ENCODE assay signal across 26 cellular contexts in the genomic region with DNA sequence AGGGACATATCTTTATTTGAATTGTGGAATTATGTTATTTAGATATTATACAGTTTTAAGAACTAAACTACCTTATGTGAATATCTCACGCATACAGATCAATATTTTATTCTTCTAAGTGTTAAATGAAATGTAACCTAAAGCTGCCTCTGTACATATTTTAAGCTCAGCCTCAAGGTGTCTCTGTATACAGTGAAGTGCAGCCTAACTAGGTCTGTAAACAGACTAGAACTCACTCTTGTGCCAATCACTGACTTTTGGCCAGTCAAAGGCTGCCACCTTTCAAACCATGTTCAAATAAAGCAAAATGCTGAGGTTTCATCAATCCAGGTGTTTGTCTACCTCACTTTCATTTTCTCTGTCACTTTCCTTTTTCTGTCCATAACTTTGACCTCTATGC.
"Had no signal": no experiment of that assay in that cellular context is flagged by ENCODE, and none has a peak within 500 bp of the region (broad histone marks: within the 10 kb centered on the region; RNA-seq: fewer than 3 reads in every experiment).

No MANE protein-coding gene starts in this region.

- H3K9me3 ChIP-seq: neutrophil, right lobe of liver, stomach, testis had no signal

- H3K36me3 Mint-ChIP-seq: activated naive CD4-positive, alpha-beta T cell treated with anti-CD3 and anti-CD28 coated beads, Interleukin-2, amount 10 ng/mL, durations not matched to agents 7 days and 5 days; natural killer cell treated with Interleukin-12 subunit alpha and Interleukin-12 subunit beta and Interleukin-15 and Interleukin-18, amount 100 ng/mL, for 72 hours; type B pancreatic cell had no signal

- H3K4me1 Mint-ChIP-seq: activated naive CD4-positive, alpha-beta T cell treated with anti-CD3 and anti-CD28 coated beads, Interleukin-2, amount 10 ng/mL, durations not matched to agents 7 days and 5 days; activated naive CD8-positive, alpha-beta T cell treated with anti-CD3 and anti-CD28 coated beads, Interleukin-2, amount 50 U/mL, for 24 hours; central memory CD8-positive, alpha-beta T cell had no signal

- H3K4me1 ChIP-seq: parathyroid adenoma, right lobe of liver, stomach, testis had no signal

- H3K27me3 ChIP-seq: brain microvascular endothelial cell, neutrophil, right lobe of liver, stomach, testis had no signal

- H3K36me3 ChIP-seq: brain microvascular endothelial cell, neutrophil, right lobe of liver, stomach had no signal

- H3K27ac Mint-ChIP-seq: activated CD8-positive, alpha-beta T cell treated with anti-CD3 and anti-CD28 coated beads for 36 hours; activated naive CD4-positive, alpha-beta T cell treated with anti-CD3 and anti-CD28 coated beads, Interleukin-2, amount 10 ng/mL, durations not matched to agents 7 days and 5 days; activated naive CD8-positive, alpha-beta T cell treated with anti-CD3 and anti-CD28 coated beads, Interleukin-2, amount 50 U/mL, for 24 hours; natural killer cell treated with Interleukin-12 subunit alpha and Interleukin-12 subunit beta and Interleukin-15 and Interleukin-18, amount 100 ng/mL, for 72 hours; type B pancreatic cell had no signal

- H3K27me3 Mint-ChIP-seq: activated CD8-positive, alpha-beta T cell treated with anti-CD3 and anti-CD28 coated beads for 36 hours; activated naive CD4-positive, alpha-beta T cell treated with anti-CD3 and anti-CD28 coated beads, Interleukin-2, amount 10 ng/mL, durations not matched to agents 7 days and 5 days; activated naive CD8-positive, alpha-beta T cell treated with anti-CD3 and anti-CD28 coated beads, Interleukin-2, amount 50 U/mL, for 24 hours; central memory CD8-positive, alpha-beta T cell; natural killer cell treated with Interleukin-12 subunit alpha and Interleukin-12 subunit beta and Interleukin-15 and Interleukin-18, amount 100 ng/mL, for 72 hours; type B pancreatic cell had no signal

- H3K9me3 Mint-ChIP-seq: activated CD8-positive, alpha-beta T cell treated with anti-CD3 and anti-CD28 coated beads for 36 hours; activated naive CD4-positive, alpha-beta T cell treated with anti-CD3 and anti-CD28 coated beads, Interleukin-2, amount 10 ng/mL, durations not matched to agents 7 days and 5 days; activated naive CD8-positive, alpha-beta T cell treated with anti-CD3 and anti-CD28 coated beads, Interleukin-2, amount 50 U/mL, for 24 hours; activated T-cell treated with anti-CD3 and anti-CD28 coated beads, Interleukin-2, amount 50 U/mL, for 4 hours; central memory CD8-positive, alpha-beta T cell; natural killer cell treated with Interleukin-12 subunit alpha and Interleukin-12 subunit beta and Interleukin-15 and Interleukin-18, amount 100 ng/mL, for 72 hours; type B pancreatic cell had no signal

- H3K27ac ChIP-seq: brain microvascular endothelial cell, coronary artery, neutrophil, parathyroid adenoma, right lobe of liver, stomach, testis had no signal

- ATAC-seq: activated CD8-positive, alpha-beta T cell treated with anti-CD3 and anti-CD28 coated beads for 36 hours; activated naive CD8-positive, alpha-beta T cell treated with anti-CD3 and anti-CD28 coated beads, Interleukin-2, amount 50 U/mL, for 24 hours; activated T-cell treated with anti-CD3 and anti-CD28 coated beads, Interleukin-2, amount 50 U/mL, for 4 hours; natural killer cell treated with Interleukin-12 subunit alpha and Interleukin-12 subunit beta and Interleukin-15 and Interleukin-18, amount 100 ng/mL, for 72 hours had no signal

- H3K4me3 ChIP-seq: coronary artery, lung, right lobe of liver, smooth muscle cell, stomach, testis had no signal

- H3K4me3 Mint-ChIP-seq: activated CD8-positive, alpha-beta T cell treated with anti-CD3 and anti-CD28 coated beads for 36 hours; activated naive CD4-positive, alpha-beta T cell treated with anti-CD3 and anti-CD28 coated beads, Interleukin-2, amount 10 ng/mL, durations not matched to agents 7 days and 5 days; activated naive CD8-positive, alpha-beta T cell treated with anti-CD3 and anti-CD28 coated beads, Interleukin-2, amount 50 U/mL, for 24 hours; activated T-cell treated with anti-CD3 and anti-CD28 coated beads, Interleukin-2, amount 50 U/mL, for 4 hours; central memory CD8-positive, alpha-beta T cell; natural killer cell treated with Interleukin-12 subunit alpha and Interleukin-12 subunit beta and Interleukin-15 and Interleukin-18, amount 100 ng/mL, for 72 hours; type B pancreatic cell had no signal

- DNase-seq: activated CD4-positive, alpha-beta T cell treated with anti-CD3 and anti-CD28 coated beads for 48 hours; activated CD4-positive, CD25-positive, alpha-beta regulatory T cell; activated CD8-positive, alpha-beta T cell treated with anti-CD3 and anti-CD28 coated beads for 36 hours; activated effector memory CD4-positive, alpha-beta T cell treated with Interleukin-2 at 50 U/mL for 16 hours; activated naive CD4-positive, alpha-beta T cell treated with anti-CD3 and anti-CD28 coated beads, Interleukin-2, amount 10 ng/mL, durations not matched to agents 7 days and 5 days; activated naive CD8-positive, alpha-beta T cell treated with anti-CD3 and anti-CD28 coated beads, Interleukin-2, amount 50 U/mL, for 24 hours; activated T-cell treated with anti-CD3 and anti-CD28 coated beads, Interleukin-2, amount 50 U/mL, for 4 hours; anterior cingulate cortex; brain microvascular endothelial cell; erythroblast; foreskin melanocyte; glutamatergic neuron; hypothalamus; islet precursor cell; right lobe of liver; stimulated activated CD4-positive, alpha-beta T cell treated with anti-CD3 and anti-CD28 coated beads, Interleukin-4, amount 100 ng/mL, for 1 hour; stomach; testis had no signal
